9 cellular contexts compared by ENCODE assay signal in genomic region chr17:37220609-37220953, GRCh38.
A peak's percentile ranks its signal among the peaks of the same experiment; 100 is the strongest.
DNase-seq lines count a peak whose midpoint lies in the region; ATAC-seq, FAIRE-seq and TF ChIP-seq lines count a peak whose summit lies in the region.
"Had no signal": no experiment of that assay in that cellular context is flagged by ENCODE, and none has a peak within 500 bp of the region (broad histone marks: within the 10 kb centered on the region; RNA-seq: fewer than 3 reads in every experiment).

No MANE protein-coding gene starts in this region.

- H3K27ac ChIP-seq in Peyer's patch (no peak overlapping the region), endothelial cell of umbilical vein (ENCODE audit: insufficient read depth, low read depth, low read length) (no peak overlapping the region), psoas muscle (no peak overlapping the region)

- intact Hi-C loops in endothelial cell of umbilical vein (cut with micrococcal nuclease) (no loop called here), psoas muscle (cut with DNase I) (no loop called here)

- no peak overlapping the region for H3K4me3 ChIP-seq in AG09309 (ENCODE audit: control insufficient read depth, low read depth, low read length)
- no peak overlapping the region for H3K4me3 ChIP-seq in GM12875 (ENCODE audit: low read depth, low read length)
- H3K4me3 ChIP-seq in Peyer's patch, result no peak overlapping the region
- H3K4me3 ChIP-seq in endothelial cell of umbilical vein (replicated peaks in 1 of 3; ENCODE audit: insufficient read depth in 1 of 3, low read depth in 1 of 3, low read length in 3 of 3), result no peak overlapping the region
- H3K4me3 ChIP-seq in psoas muscle, result no peak overlapping the region

- peaks cover 13% of the 10 kb centered on the region for H3K36me3 Mint-ChIP-seq in activated naive CD8-positive, alpha-beta T cell treated with anti-CD3 and anti-CD28 coated beads for 36 hours

- H3K4me3 Mint-ChIP-seq in activated naive CD8-positive, alpha-beta T cell treated with anti-CD3 and anti-CD28 coated beads for 36 hours, result no peak overlapping the region
- H3K4me3 Mint-ChIP-seq: dendritic cell treated with granulocyte-macrophage colony-stimulating factor and Interleukin-4, amounts not matched to agents 40 ng/mL and 50 ng/mL, for 4 days had no signal

- BruUV-seq in endothelial cell of umbilical vein (replicated peaks; lab: Mats Ljungman, UMichigan), result no TSS peak

- no peaks in the 10 kb centered on the region for H4K20me1 ChIP-seq in endothelial cell of umbilical vein (replicated peaks; ENCODE audit: control insufficient read depth, extremely low read depth, insufficient read depth, low read length)

- H2AFZ ChIP-seq in endothelial cell of umbilical vein (ENCODE audit: low read depth, low read length), result no peak overlapping the region

- no peaks in the 10 kb centered on the region for H3K27me3 Mint-ChIP-seq in activated naive CD8-positive, alpha-beta T cell treated with anti-CD3 and anti-CD28 coated beads for 36 hours
- H3K27me3 Mint-ChIP-seq: dendritic cell treated with granulocyte-macrophage colony-stimulating factor and Interleukin-4, amounts not matched to agents 40 ng/mL and 50 ng/mL, for 4 days had no signal

- no peaks in the 10 kb centered on the region for H3K79me2 ChIP-seq in endothelial cell of umbilical vein (ENCODE audit: control insufficient read depth, insufficient read depth, low read length)

- no peaks in the 10 kb centered on the region for H3K9me3 Mint-ChIP-seq in activated naive CD8-positive, alpha-beta T cell treated with anti-CD3 and anti-CD28 coated beads for 36 hours
- H3K9me3 Mint-ChIP-seq: dendritic cell treated with granulocyte-macrophage colony-stimulating factor and Interleukin-4, amounts not matched to agents 40 ng/mL and 50 ng/mL, for 4 days had no signal

- 16 to 23% (median 22%) methylated on average over 1 of the region's 1 CpG for WGBS in psoas muscle, 3 donors

- no peak for TF ChIP-seq POLR2A in Peyer's patch (IDR thresholded peaks at IDR 0.05)
- no peak for TF ChIP-seq POLR2A in endothelial cell of umbilical vein (IDR thresholded peaks at IDR 0.05; ENCODE audit: low read depth, low read length)

- peaks cover 6% of the 10 kb centered on the region for H3K4me1 Mint-ChIP-seq in activated naive CD8-positive, alpha-beta T cell treated with anti-CD3 and anti-CD28 coated beads for 36 hours

- no peak overlapping the region for H3K9ac ChIP-seq in endothelial cell of umbilical vein (replicated peaks; ENCODE audit: extremely low read depth, insufficient read depth, low read length)

- H3K9me3 ChIP-seq in Peyer's patch (no peaks in the 10 kb centered on the region), endothelial cell of umbilical vein (replicated peaks; ENCODE audit: control insufficient read depth, insufficient read depth, low read length) (no peaks in the 10 kb centered on the region), psoas muscle (no peaks in the 10 kb centered on the region)

- CTCF ChIA-PET in endothelial cell of umbilical vein (lab: Charles Lee), result no interaction called here

- no peaks in the 10 kb centered on the region for H3K4me1 ChIP-seq in Peyer's patch
- H3K4me1 ChIP-seq in endothelial cell of umbilical vein (ENCODE audit: control insufficient read depth, extremely low read depth, insufficient read depth, low read length), result no peaks in the 10 kb centered on the region
- no peaks in the 10 kb centered on the region for H3K4me1 ChIP-seq in psoas muscle

- H3K36me3 ChIP-seq in Peyer's patch (peaks cover 0 to 32% (median 0%) of the 10 kb centered on the region in 3 donors), endothelial cell of umbilical vein (ENCODE audit: control insufficient read depth in 2 of 2, extremely low read depth in 1 of 2, insufficient read depth in 2 of 2, low read length in 2 of 2) (peaks cover 4 to 21% of the 10 kb centered on the region in 2 experiments), psoas muscle (ENCODE audit: insufficient read depth in 1 of 2, low read depth in 1 of 2) (peaks cover 0 to 83% of the 10 kb centered on the region in 2 donors)

- ATAC-seq in psoas muscle (no peak), GM19395 (IDR thresholded peaks at IDR 0.05; ENCODE audit: unreplicated experiment) (no peak), GM21360 (IDR thresholded peaks at IDR 0.05; ENCODE audit: unreplicated experiment) (no peak)

- H3K9me1 ChIP-seq in endothelial cell of umbilical vein (replicated peaks; ENCODE audit: control insufficient read depth, extremely low read depth, insufficient read depth, low read length), result no peaks in the 10 kb centered on the region

- no peak overlapping the region for H3K4me2 ChIP-seq in endothelial cell of umbilical vein (ENCODE audit: insufficient read depth, low read length)

- no peak overlapping the region for H3K27ac Mint-ChIP-seq in activated naive CD8-positive, alpha-beta T cell treated with anti-CD3 and anti-CD28 coated beads for 36 hours
- H3K27ac Mint-ChIP-seq: dendritic cell treated with granulocyte-macrophage colony-stimulating factor and Interleukin-4, amounts not matched to agents 40 ng/mL and 50 ng/mL, for 4 days had no signal

- POLR2A ChIA-PET in endothelial cell of umbilical vein (lab: Charles Lee), result no interaction called here

- peak; percentile 73 for TF ChIP-seq CTCF in AG09309 (IDR thresholded peaks at IDR 0.05; ENCODE audit: control insufficient read depth, insufficient read depth, low read depth, low read length, missing control alignments)
- TF ChIP-seq CTCF in GM12875 (IDR thresholded peaks at IDR 0.05; ENCODE audit: borderline replicate concordance, insufficient read depth, low read depth, low read length), result peak; percentile 30; the same call in 1 of the 2 replicates
- peak in 4 of 6 experiments; percentile 15 to 40 (median 34) for TF ChIP-seq CTCF in Peyer's patch (IDR thresholded peaks at IDR 0.05)
- TF ChIP-seq CTCF in endothelial cell of umbilical vein (IDR thresholded peaks at IDR 0.05; ENCODE audit: extremely low read depth in 1 of 2, insufficient read depth in 1 of 2, low read depth in 1 of 2, low read length in 2 of 2), result peak; percentile 17 to 56
- peak; percentile 29 for TF ChIP-seq CTCF in psoas muscle (IDR thresholded peaks at IDR 0.05)

- dilution Hi-C loops in endothelial cell of umbilical vein (cut with MboI; ENCODE audit: extremely low pct_ligation_motif_present, low sequenced_read_pairs), result no loop called here

- no peak for FAIRE-seq in endothelial cell of umbilical vein (lab: Jason Lieb, UNC)

- DNase-seq in AG09309 (ENCODE audit: low read depth) (no peak), Peyer's patch (peak in 1 of 3 donors; percentile 48), endothelial cell of umbilical vein (ENCODE audit: low read depth, low spot score) (peak; percentile 49), psoas muscle (no peak)
- DNase-seq in activated naive CD8-positive, alpha-beta T cell treated with anti-CD3 and anti-CD28 coated beads for 36 hours, result no peak

- no peaks in the 10 kb centered on the region for H3K27me3 ChIP-seq in Peyer's patch
- no peaks in the 10 kb centered on the region for H3K27me3 ChIP-seq in endothelial cell of umbilical vein (ENCODE audit: control insufficient read depth in 2 of 2, insufficient read depth in 2 of 2, low read length in 2 of 2)
- H3K27me3 ChIP-seq in psoas muscle (ENCODE audit: insufficient read depth in 3 of 3, low read length in 2 of 3), result no peaks in the 10 kb centered on the region

TF ChIP-seq in endothelial cell of umbilical vein, 7 proteins besides CTCF, POLR2A, EP300 and RAD21:
- TF ChIP-seq EZH2 (IDR thresholded peaks at IDR 0.05; ENCODE audit: borderline replicate concordance, low read depth, low read length, severe bottlenecking) (no peak), GATA2 (IDR thresholded peaks at IDR 0.05; ENCODE audit: insufficient read depth, insufficient read length, low read depth, low read length) (no peak), MAX (IDR thresholded peaks at IDR 0.05; ENCODE audit: insufficient read depth, insufficient read length) (no peak), FOS (IDR thresholded peaks at IDR 0.05; ENCODE audit: borderline replicate concordance, insufficient read depth, low read length) (no peak), MYC (IDR thresholded peaks at IDR 0.05; ENCODE audit: low read depth, low read length) (no peak)
